In genomic region chr17:37179893-37180292, GRCh38 we compare ENCODE assay signal across 15 cellular contexts.
DNase-seq lines count a peak whose midpoint lies in the region; ATAC-seq, FAIRE-seq and TF ChIP-seq lines count a peak whose summit lies in the region.
"Had no signal": no experiment of that assay in that cellular context is flagged by ENCODE, and none has a peak within 500 bp of the region (broad histone marks: within the 10 kb centered on the region; RNA-seq: fewer than 3 reads in every experiment).

No MANE protein-coding gene starts in this region.

- no peak overlapping the region for H3K4me3 ChIP-seq in breast epithelium
- H3K4me3 ChIP-seq in astrocyte (ENCODE audit: insufficient read depth, low read depth, low read length) = no peak overlapping the region
- H3K4me3 ChIP-seq in foreskin fibroblast (ENCODE audit: low read depth in 1 of 2, low read length in 2 of 2) = no peak overlapping the region
- H3K4me3 ChIP-seq: tibial nerve had no signal

- intact Hi-C loops in MCF 10A (cut with micrococcal nuclease) = no loop called here
- intact Hi-C loops in breast epithelium (cut with DNase I; ENCODE audit: low total_unique reads) = no loop called here

- H3K9me3 ChIP-seq in breast epithelium = no peaks in the 10 kb centered on the region
- H3K9me3 ChIP-seq in astrocyte (ENCODE audit: insufficient read depth, low read depth, low read length) = no peaks in the 10 kb centered on the region
- H3K9me3 ChIP-seq: neutrophil, tibial nerve had no signal

- no peaks in the 10 kb centered on the region for H3K9me3 Mint-ChIP-seq in MCF 10A (ENCODE audit: unreplicated experiment)
- no peaks in the 10 kb centered on the region for H3K9me3 Mint-ChIP-seq in astrocyte (ENCODE audit: unreplicated experiment)

- no peak overlapping the region for H3K27ac ChIP-seq in breast epithelium
- peak overlapping the region; percentile 81 for H3K27ac ChIP-seq in astrocyte (ENCODE audit: low read depth, low read length)
- H3K27ac ChIP-seq: neutrophil, tibial nerve had no signal

- H3K27me3 ChIP-seq in breast epithelium (no peaks in the 10 kb centered on the region), astrocyte (ENCODE audit: insufficient read depth, low read length) (no peaks in the 10 kb centered on the region)
- H3K27me3 ChIP-seq: neutrophil, tibial nerve had no signal

- no TSS peak for BruUV-seq in MCF 10A (replicated peaks; lab: Mats Ljungman, UMichigan)

- DNase-seq in MCF 10A (ENCODE audit: unreplicated experiment) = peak; percentile 62
- no peak for DNase-seq in breast epithelium (ENCODE audit: low spot score in 2 of 2)
- peak; percentile 76 for DNase-seq in astrocyte (ENCODE audit: low read depth)
- peak; percentile 67 to 79 for DNase-seq in foreskin fibroblast
- no peak for DNase-seq in globus pallidus (ENCODE audit: low spot score)
- DNase-seq: 8988T, left ventricle myocardium superior, NCI-H524 had no signal

- CTCF ChIA-PET in MCF 10A (lab: Yijun Ruan, JAX) = interaction anchor here (0.5 to 0.9 kb wide), 4 partner anchors 9 to 133 kb away, joined by 3 to 4 read pairs (median 3); no protein-coding TSS in a partner anchor

- H3K4me1 Mint-ChIP-seq in MCF 10A (ENCODE audit: insufficient read depth, unreplicated experiment) (peaks cover 43% of the 10 kb centered on the region), astrocyte (ENCODE audit: low read depth, unreplicated experiment) (peaks cover 38% of the 10 kb centered on the region)

- peak overlapping the region; percentile 55 for H3K4me2 ChIP-seq in astrocyte (ENCODE audit: low read length)

- no peak overlapping the region for H2AFZ ChIP-seq in astrocyte (ENCODE audit: low read depth, low read length)

- FAIRE-seq in astrocyte (lab: Jason Lieb, UNC) = no peak

- H3K79me2 ChIP-seq in astrocyte (ENCODE audit: insufficient read depth, low read length) = no peaks in the 10 kb centered on the region

- TF ChIP-seq CTCF in MCF 10A (IDR thresholded peaks at IDR 0.05; ENCODE audit: unreplicated experiment) (no peak), breast epithelium (IDR thresholded peaks at IDR 0.05) (no peak), astrocyte (IDR thresholded peaks at IDR 0.05; ENCODE audit: insufficient read depth, low read depth, low read length) (no peak), foreskin fibroblast (IDR thresholded peaks at IDR 0.05; ENCODE audit: low read depth, low read length) (no peak)

- POLR2A ChIA-PET in MCF 10A (lab: Yijun Ruan, JAX) = interaction anchor here (0.9 to 2.9 kb wide), 4 partner anchors 9 to 645 kb away, joined by 3 to 10 read pairs (median 3); partner anchors contain the start of genes MYO19 and PIGW

- no peak for TF ChIP-seq POLR2A in breast epithelium (IDR thresholded peaks at IDR 0.05)

- peak overlapping the region; percentile 44 for H3K9ac ChIP-seq in astrocyte (ENCODE audit: low read length)

- H3K27me3 Mint-ChIP-seq in MCF 10A (ENCODE audit: insufficient read depth, unreplicated experiment) (no peaks in the 10 kb centered on the region), astrocyte (ENCODE audit: low read depth, unreplicated experiment) (no peaks in the 10 kb centered on the region)
- H3K27me3 Mint-ChIP-seq: activated naive CD8-positive, alpha-beta T cell had no signal

- H3K27ac Mint-ChIP-seq in MCF 10A (ENCODE audit: low read depth, unreplicated experiment) (peak overlapping the region; percentile 44), astrocyte (ENCODE audit: unreplicated experiment) (peak overlapping the region; percentile 91)
- H3K27ac Mint-ChIP-seq: activated naive CD8-positive, alpha-beta T cell had no signal

- H3K4me1 ChIP-seq in breast epithelium (no peaks in the 10 kb centered on the region), astrocyte (ENCODE audit: insufficient read depth, low read length) (peaks cover 32% of the 10 kb centered on the region)

- H3K36me3 Mint-ChIP-seq in MCF 10A (ENCODE audit: insufficient read depth, unreplicated experiment) = peaks cover 43% of the 10 kb centered on the region
- peaks cover 4% of the 10 kb centered on the region for H3K36me3 Mint-ChIP-seq in astrocyte (ENCODE audit: low read depth, unreplicated experiment)

- ATAC-seq in HG03571 (IDR thresholded peaks at IDR 0.05; ENCODE audit: unreplicated experiment) (no peak), GM18907 (IDR thresholded peaks at IDR 0.05; ENCODE audit: unreplicated experiment) (no peak), HG02763 (IDR thresholded peaks at IDR 0.05; ENCODE audit: unreplicated experiment) (no peak)
- ATAC-seq: left ventricle myocardium superior, Right ventricle myocardium inferior had no signal

- no peak overlapping the region for H3K4me3 Mint-ChIP-seq in MCF 10A (ENCODE audit: unreplicated experiment)
- peak overlapping the region; percentile 4 for H3K4me3 Mint-ChIP-seq in astrocyte (ENCODE audit: unreplicated experiment)
- H3K4me3 Mint-ChIP-seq: activated naive CD8-positive, alpha-beta T cell had no signal

- no peaks in the 10 kb centered on the region for H3K36me3 ChIP-seq in breast epithelium
- peaks cover 3% of the 10 kb centered on the region for H3K36me3 ChIP-seq in astrocyte (ENCODE audit: insufficient read depth, low read length)
- H3K36me3 ChIP-seq: neutrophil had no signal

- H4K20me1 ChIP-seq in astrocyte (ENCODE audit: insufficient read depth, low read length) = no peaks in the 10 kb centered on the region

Comparison
In these comparisons a context has a peak if more than half of its experiments do, and no peak if none do; other contexts are left out.
1. DNase-seq: peak in MCF 10A (single experiment), astrocyte (single experiment) and foreskin fibroblast (2 of 2); none in breast epithelium (0 of 2) and globus pallidus (single experiment).